ENCODE assay signal across 1 cellular context in the genomic region with DNA sequence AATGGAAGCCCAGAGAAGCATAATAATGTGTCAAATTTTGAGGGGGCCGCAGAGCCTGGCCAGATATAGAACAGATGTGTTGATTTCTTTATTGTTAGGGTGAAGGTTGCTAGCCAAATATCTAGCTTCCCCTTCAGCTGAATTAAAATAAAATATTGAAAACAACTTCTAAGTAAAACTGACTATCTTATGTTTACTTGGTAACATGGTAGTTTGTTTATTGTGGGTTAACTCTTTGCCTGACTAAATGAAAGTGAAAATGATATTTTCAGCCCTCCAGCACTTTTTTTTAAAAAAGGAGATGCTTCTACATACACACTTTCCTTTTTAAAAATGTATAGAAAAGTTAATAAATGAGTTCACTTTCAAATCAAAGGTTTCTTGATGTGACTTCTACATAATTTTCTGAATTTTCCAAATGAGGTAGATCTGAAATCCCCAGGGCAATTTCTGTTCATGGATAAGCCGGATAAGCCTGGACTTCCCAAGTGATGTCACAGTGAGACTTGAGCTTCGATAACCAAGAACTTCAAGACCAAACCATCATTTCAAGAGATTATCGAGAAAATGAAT.
TF ChIP-seq lines count a peak whose summit lies in the region.

No MANE protein-coding gene starts in this region.

TF ChIP-seq in GM12878, 131 proteins besides CTCF, POLR2A, EP300 and RAD21 (continued from another document):
- TF ChIP-seq NFIC (IDR thresholded peaks at IDR 0.05; ENCODE audit: low read depth, low read length) (peak; percentile 52; the same call in 1 of the 2 replicates), EGR1 (IDR thresholded peaks at IDR 0.05; ENCODE audit: borderline replicate concordance in 1 of 2, low read depth in 2 of 2, low read length in 2 of 2) (no peak), RAD51 (IDR thresholded peaks at IDR 0.05) (no peak), PAX5 (IDR thresholded peaks at IDR 0.05; ENCODE audit: borderline replicate concordance, low read depth, low read length) (no peak), FOS (IDR thresholded peaks at IDR 0.05; ENCODE audit: borderline replicate concordance, extremely low read depth, insufficient read length) (no peak), TARDBP (IDR thresholded peaks at IDR 0.05; ENCODE audit: borderline replicate concordance) (no peak), CREB1 (IDR thresholded peaks at IDR 0.05; ENCODE audit: low read depth) (peak; percentile 74), MTA3 (IDR thresholded peaks at IDR 0.05; ENCODE audit: borderline replicate concordance, low read length) (no peak), IKZF1 (conservative IDR thresholded peaks at IDR 0.05) (peak; percentile 61), TCF7 (IDR thresholded peaks at IDR 0.05; ENCODE audit: borderline replicate concordance) (no peak), IKZF2 (IDR thresholded peaks at IDR 0.05) (peak; percentile 58 to 68; a peak in 3 of 4 replicates), YBX1 (IDR thresholded peaks at IDR 0.05) (no peak), RUNX3 (IDR thresholded peaks at IDR 0.05; ENCODE audit: low read length) (peak; percentile 29; the same call in 1 of the 2 replicates), RBBP5 (conservative IDR thresholded peaks at IDR 0.05) (no peak), ZNF217 (IDR thresholded peaks at IDR 0.05) (no peak), MEF2B (IDR thresholded peaks at IDR 0.05; ENCODE audit: partially characterized antibody, poor library complexity, severe bottlenecking) (peak; percentile 24), ZBED1 (IDR thresholded peaks at IDR 0.05; ENCODE audit: borderline replicate concordance) (0 out of 2 replicates have a peak, but pooled peaks have one; percentile 24), EED (IDR thresholded peaks at IDR 0.05; ENCODE audit: low read depth) (peak; percentile 83), SREBF2 (IDR thresholded peaks at IDR 0.05; ENCODE audit: low read length) (no peak), SRF (IDR thresholded peaks at IDR 0.05; ENCODE audit: low read depth in 2 of 2, low read length in 2 of 2) (peak in 1 of 2 experiments; percentile 90; a peak in 2 of 4 replicates), PML (IDR thresholded peaks at IDR 0.05; ENCODE audit: low read length) (0 out of 2 replicates have a peak, but pooled peaks have one; percentile 32), ATF7 (IDR thresholded peaks at IDR 0.05; ENCODE audit: low read depth) (peak; percentile 62; the same call in 1 of the 2 replicates), SMARCA5 (IDR thresholded peaks at IDR 0.05) (no peak), CREM (IDR thresholded peaks at IDR 0.05; ENCODE audit: low read depth) (peak; percentile 56; the same call in 1 of the 2 replicates)
- TF ChIP-seq, protein P1, sequence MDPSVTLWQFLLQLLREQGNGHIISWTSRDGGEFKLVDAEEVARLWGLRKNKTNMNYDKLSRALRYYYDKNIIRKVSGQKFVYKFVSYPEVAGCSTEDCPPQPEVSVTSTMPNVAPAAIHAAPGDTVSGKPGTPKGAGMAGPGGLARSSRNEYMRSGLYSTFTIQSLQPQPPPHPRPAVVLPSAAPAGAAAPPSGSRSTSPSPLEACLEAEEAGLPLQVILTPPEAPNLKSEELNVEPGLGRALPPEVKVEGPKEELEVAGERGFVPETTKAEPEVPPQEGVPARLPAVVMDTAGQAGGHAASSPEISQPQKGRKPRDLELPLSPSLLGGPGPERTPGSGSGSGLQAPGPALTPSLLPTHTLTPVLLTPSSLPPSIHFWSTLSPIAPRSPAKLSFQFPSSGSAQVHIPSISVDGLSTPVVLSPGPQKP (IDR thresholded peaks at IDR 0.05; ENCODE audit: low read depth, low read length), result no peak
- TF ChIP-seq, protein P2, sequence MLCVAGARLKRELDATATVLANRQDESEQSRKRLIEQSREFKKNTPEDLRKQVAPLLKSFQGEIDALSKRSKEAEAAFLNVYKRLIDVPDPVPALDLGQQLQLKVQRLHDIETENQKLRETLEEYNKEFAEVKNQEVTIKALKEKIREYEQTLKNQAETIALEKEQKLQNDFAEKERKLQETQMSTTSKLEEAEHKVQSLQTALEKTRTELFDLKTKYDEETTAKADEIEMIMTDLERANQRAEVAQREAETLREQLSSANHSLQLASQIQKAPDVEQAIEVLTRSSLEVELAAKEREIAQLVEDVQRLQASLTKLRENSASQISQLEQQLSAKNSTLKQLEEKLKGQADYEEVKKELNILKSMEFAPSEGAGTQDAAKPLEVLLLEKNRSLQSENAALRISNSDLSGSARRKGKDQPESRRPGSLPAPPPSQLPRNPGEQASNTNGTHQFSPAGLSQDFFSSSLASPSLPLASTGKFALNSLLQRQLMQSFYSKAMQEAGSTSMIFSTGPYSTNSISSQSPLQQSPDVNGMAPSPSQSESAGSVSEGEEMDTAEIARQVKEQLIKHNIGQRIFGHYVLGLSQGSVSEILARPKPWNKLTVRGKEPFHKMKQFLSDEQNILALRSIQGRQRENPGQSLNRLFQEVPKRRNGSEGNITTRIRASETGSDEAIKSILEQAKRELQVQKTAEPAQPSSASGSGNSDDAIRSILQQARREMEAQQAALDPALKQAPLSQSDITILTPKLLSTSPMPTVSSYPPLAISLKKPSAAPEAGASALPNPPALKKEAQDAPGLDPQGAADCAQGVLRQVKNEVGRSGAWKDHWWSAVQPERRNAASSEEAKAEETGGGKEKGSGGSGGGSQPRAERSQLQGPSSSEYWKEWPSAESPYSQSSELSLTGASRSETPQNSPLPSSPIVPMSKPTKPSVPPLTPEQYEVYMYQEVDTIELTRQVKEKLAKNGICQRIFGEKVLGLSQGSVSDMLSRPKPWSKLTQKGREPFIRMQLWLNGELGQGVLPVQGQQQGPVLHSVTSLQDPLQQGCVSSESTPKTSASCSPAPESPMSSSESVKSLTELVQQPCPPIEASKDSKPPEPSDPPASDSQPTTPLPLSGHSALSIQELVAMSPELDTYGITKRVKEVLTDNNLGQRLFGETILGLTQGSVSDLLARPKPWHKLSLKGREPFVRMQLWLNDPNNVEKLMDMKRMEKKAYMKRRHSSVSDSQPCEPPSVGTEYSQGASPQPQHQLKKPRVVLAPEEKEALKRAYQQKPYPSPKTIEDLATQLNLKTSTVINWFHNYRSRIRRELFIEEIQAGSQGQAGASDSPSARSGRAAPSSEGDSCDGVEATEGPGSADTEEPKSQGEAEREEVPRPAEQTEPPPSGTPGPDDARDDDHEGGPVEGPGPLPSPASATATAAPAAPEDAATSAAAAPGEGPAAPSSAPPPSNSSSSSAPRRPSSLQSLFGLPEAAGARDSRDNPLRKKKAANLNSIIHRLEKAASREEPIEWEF (IDR thresholded peaks at IDR 0.05; ENCODE audit: insufficient replicate concordance, low read depth, low read length), result peak; percentile 35
- TF ChIP-seq, protein P3, sequence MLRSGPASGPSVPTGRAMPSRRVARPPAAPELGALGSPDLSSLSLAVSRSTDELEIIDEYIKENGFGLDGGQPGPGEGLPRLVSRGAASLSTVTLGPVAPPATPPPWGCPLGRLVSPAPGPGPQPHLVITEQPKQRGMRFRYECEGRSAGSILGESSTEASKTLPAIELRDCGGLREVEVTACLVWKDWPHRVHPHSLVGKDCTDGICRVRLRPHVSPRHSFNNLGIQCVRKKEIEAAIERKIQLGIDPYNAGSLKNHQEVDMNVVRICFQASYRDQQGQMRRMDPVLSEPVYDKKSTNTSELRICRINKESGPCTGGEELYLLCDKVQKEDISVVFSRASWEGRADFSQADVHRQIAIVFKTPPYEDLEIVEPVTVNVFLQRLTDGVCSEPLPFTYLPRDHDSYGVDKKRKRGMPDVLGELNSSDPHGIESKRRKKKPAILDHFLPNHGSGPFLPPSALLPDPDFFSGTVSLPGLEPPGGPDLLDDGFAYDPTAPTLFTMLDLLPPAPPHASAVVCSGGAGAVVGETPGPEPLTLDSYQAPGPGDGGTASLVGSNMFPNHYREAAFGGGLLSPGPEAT (IDR thresholded peaks at IDR 0.05; ENCODE audit: low read depth), result 0 out of 2 replicates have a peak, but pooled peaks have one; percentile 41
- TF ChIP-seq, protein P4, sequence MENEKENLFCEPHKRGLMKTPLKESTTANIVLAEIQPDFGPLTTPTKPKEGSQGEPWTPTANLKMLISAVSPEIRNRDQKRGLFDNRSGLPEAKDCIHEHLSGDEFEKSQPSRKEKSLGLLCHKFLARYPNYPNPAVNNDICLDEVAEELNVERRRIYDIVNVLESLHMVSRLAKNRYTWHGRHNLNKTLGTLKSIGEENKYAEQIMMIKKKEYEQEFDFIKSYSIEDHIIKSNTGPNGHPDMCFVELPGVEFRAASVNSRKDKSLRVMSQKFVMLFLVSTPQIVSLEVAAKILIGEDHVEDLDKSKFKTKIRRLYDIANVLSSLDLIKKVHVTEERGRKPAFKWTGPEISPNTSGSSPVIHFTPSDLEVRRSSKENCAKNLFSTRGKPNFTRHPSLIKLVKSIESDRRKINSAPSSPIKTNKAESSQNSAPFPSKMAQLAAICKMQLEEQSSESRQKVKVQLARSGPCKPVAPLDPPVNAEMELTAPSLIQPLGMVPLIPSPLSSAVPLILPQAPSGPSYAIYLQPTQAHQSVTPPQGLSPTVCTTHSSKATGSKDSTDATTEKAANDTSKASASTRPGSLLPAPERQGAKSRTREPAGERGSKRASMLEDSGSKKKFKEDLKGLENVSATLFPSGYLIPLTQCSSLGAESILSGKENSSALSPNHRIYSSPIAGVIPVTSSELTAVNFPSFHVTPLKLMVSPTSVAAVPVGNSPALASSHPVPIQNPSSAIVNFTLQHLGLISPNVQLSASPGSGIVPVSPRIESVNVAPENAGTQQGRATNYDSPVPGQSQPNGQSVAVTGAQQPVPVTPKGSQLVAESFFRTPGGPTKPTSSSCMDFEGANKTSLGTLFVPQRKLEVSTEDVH (IDR thresholded peaks at IDR 0.05; ENCODE audit: low read depth, partially characterized antibody), result no peak
- TF ChIP-seq, protein P5, sequence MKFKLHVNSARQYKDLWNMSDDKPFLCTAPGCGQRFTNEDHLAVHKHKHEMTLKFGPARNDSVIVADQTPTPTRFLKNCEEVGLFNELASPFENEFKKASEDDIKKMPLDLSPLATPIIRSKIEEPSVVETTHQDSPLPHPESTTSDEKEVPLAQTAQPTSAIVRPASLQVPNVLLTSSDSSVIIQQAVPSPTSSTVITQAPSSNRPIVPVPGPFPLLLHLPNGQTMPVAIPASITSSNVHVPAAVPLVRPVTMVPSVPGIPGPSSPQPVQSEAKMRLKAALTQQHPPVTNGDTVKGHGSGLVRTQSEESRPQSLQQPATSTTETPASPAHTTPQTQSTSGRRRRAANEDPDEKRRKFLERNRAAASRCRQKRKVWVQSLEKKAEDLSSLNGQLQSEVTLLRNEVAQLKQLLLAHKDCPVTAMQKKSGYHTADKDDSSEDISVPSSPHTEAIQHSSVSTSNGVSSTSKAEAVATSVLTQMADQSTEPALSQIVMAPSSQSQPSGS (IDR thresholded peaks at IDR 0.05; ENCODE audit: low read length), result peak; percentile 71; the same call in 1 of the 2 replicates
- TF ChIP-seq, protein P6, sequence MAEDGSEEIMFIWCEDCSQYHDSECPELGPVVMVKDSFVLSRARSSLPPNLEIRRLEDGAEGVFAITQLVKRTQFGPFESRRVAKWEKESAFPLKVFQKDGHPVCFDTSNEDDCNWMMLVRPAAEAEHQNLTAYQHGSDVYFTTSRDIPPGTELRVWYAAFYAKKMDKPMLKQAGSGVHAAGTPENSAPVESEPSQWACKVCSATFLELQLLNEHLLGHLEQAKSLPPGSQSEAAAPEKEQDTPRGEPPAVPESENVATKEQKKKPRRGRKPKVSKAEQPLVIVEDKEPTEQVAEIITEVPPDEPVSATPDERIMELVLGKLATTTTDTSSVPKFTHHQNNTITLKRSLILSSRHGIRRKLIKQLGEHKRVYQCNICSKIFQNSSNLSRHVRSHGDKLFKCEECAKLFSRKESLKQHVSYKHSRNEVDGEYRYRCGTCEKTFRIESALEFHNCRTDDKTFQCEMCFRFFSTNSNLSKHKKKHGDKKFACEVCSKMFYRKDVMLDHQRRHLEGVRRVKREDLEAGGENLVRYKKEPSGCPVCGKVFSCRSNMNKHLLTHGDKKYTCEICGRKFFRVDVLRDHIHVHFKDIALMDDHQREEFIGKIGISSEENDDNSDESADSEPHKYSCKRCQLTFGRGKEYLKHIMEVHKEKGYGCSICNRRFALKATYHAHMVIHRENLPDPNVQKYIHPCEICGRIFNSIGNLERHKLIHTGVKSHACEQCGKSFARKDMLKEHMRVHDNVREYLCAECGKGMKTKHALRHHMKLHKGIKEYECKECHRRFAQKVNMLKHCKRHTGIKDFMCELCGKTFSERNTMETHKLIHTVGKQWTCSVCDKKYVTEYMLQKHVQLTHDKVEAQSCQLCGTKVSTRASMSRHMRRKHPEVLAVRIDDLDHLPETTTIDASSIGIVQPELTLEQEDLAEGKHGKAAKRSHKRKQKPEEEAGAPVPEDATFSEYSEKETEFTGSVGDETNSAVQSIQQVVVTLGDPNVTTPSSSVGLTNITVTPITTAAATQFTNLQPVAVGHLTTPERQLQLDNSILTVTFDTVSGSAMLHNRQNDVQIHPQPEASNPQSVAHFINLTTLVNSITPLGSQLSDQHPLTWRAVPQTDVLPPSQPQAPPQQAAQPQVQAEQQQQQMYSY (CRISPR knock-in tag; IDR thresholded peaks at IDR 0.05), result no peak
- TF ChIP-seq, protein P7, sequence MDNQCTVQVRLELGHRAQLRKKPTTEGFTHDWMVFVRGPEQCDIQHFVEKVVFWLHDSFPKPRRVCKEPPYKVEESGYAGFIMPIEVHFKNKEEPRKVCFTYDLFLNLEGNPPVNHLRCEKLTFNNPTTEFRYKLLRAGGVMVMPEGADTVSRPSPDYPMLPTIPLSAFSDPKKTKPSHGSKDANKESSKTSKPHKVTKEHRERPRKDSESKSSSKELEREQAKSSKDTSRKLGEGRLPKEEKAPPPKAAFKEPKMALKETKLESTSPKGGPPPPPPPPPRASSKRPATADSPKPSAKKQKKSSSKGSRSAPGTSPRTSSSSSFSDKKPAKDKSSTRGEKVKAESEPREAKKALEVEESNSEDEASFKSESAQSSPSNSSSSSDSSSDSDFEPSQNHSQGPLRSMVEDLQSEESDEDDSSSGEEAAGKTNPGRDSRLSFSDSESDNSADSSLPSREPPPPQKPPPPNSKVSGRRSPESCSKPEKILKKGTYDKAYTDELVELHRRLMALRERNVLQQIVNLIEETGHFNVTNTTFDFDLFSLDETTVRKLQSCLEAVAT (IDR thresholded peaks at IDR 0.05), result peak; percentile 98
